In genomic region chr9:4979224-4979623, GRCh38 we compare ENCODE assay signal across 17 cellular contexts. TPM values are rescaled to one million over a fixed set of nuclear protein-coding genes. Genes with fewer than 3 reads are reported as not detected.
A peak's percentile ranks its signal among the peaks of the same experiment; 100 is the strongest.
DNase-seq lines count a peak whose midpoint lies in the region; ATAC-seq lines count a peak whose summit lies in the region.
"Had no signal": no experiment of that assay in that cellular context is flagged by ENCODE, and none has a peak within 500 bp of the region (broad histone marks: within the 10 kb centered on the region; RNA-seq: fewer than 3 reads in every experiment).

No MANE protein-coding gene starts in this region.

- peak overlapping the region; percentile 49 for H3K4me3 Mint-ChIP-seq in stimulated activated naive CD8-positive, alpha-beta T cell treated with anti-CD3 and anti-CD28 coated beads, Interleukin-15, Interleukin-2, amounts not matched to agents 100 ng/mL and 50 ng/mL, for 24 hours
- H3K4me3 Mint-ChIP-seq: natural killer cell, WTC11 had no signal

- no peak for ATAC-seq in stimulated activated naive CD8-positive, alpha-beta T cell treated with anti-CD3 and anti-CD28 coated beads, Interleukin-15, Interleukin-2, amounts not matched to agents 100 U/mL and 50 U/mL, for 24 hours
- no peak for ATAC-seq in GM21447 (IDR thresholded peaks at IDR 0.05; ENCODE audit: unreplicated experiment)
- ATAC-seq: left colon, natural killer cell, Panc1, WTC11 had no signal

- no peaks in the 10 kb centered on the region for H3K27me3 Mint-ChIP-seq in stimulated activated naive CD8-positive, alpha-beta T cell treated with anti-CD3 and anti-CD28 coated beads, Interleukin-15, Interleukin-2, amounts not matched to agents 100 ng/mL and 50 ng/mL, for 24 hours

- no peak for DNase-seq in stimulated activated naive CD8-positive, alpha-beta T cell treated with anti-CD3 and anti-CD28 coated beads, Interleukin-15, Interleukin-2, amounts not matched to agents 100 U/mL and 50 U/mL, for 24 hours
- peak; percentile 59 for DNase-seq in amniotic epithelial cell (ENCODE audit: low read depth)
- DNase-seq in left kidney (ENCODE audit: low read depth, low spot score): peak; percentile 58
- DNase-seq in mesenteric fat pad (ENCODE audit: low spot score): no peak
- DNase-seq in NCI-H2227 treated with DMSO at 0.1 percent for 48 hours (lab: John Stamatoyannopoulos, UW): no peak
- DNase-seq in H4 (ENCODE audit: low spot score): no peak
- DNase-seq: activated CD8-positive, alpha-beta memory T cell treated with anti-CD3 and anti-CD28 coated beads, Interleukin-2, amount 50 U/mL, for 48 hours; adrenal gland; AML-193; left colon; natural killer cell; NCI-H2029 treated with DMSO at 0.1 percent for 48 hours; NCI-H69 had no signal

- no peaks in the 10 kb centered on the region for H3K36me3 Mint-ChIP-seq in stimulated activated naive CD8-positive, alpha-beta T cell treated with anti-CD3 and anti-CD28 coated beads, Interleukin-15, Interleukin-2, amounts not matched to agents 100 ng/mL and 50 ng/mL, for 24 hours (ENCODE audit: low read depth)
- H3K36me3 Mint-ChIP-seq: natural killer cell, WTC11 had no signal

- H3K9me3 Mint-ChIP-seq in stimulated activated naive CD8-positive, alpha-beta T cell treated with anti-CD3 and anti-CD28 coated beads, Interleukin-15, Interleukin-2, amounts not matched to agents 100 ng/mL and 50 ng/mL, for 24 hours: no peaks in the 10 kb centered on the region
- H3K9me3 Mint-ChIP-seq: natural killer cell, WTC11 had no signal

- H3K4me1 Mint-ChIP-seq in stimulated activated naive CD8-positive, alpha-beta T cell treated with anti-CD3 and anti-CD28 coated beads, Interleukin-15, Interleukin-2, amounts not matched to agents 100 ng/mL and 50 ng/mL, for 24 hours (ENCODE audit: low read depth): peaks cover 52% of the 10 kb centered on the region

- H3K27ac Mint-ChIP-seq in stimulated activated naive CD8-positive, alpha-beta T cell treated with anti-CD3 and anti-CD28 coated beads, Interleukin-15, Interleukin-2, amounts not matched to agents 100 ng/mL and 50 ng/mL, for 24 hours: peak overlapping the region; percentile 80
- H3K27ac Mint-ChIP-seq: natural killer cell, WTC11 had no signal

RNA-seq across cellular contexts. Expression of gene JAK2, which starts 5.8 kb away (rescaled TPM):
- total RNA-seq in mesenteric fat pad: 25.1 TPM
- total RNA-seq in H4 (2014; rRNA removed; shearing (Covaris generic)): 0.41 and 1.2 TPM in 2 replicates

Comparison
In these comparisons a context has a peak if more than half of its experiments do, and no peak if none do; other contexts are left out.
1. DNase-seq: peak in amniotic epithelial cell (single experiment) and left kidney (single experiment); none in stimulated activated naive CD8-positive, alpha-beta T cell treated with anti-CD3 and anti-CD28 coated beads, Interleukin-15, Interleukin-2, amounts not matched to agents 100 U/mL and 50 U/mL, for 24 hours (single experiment), mesenteric fat pad (single experiment), NCI-H2227 treated with DMSO at 0.1 percent for 48 hours (single experiment) and H4 (single experiment).
2. RNA of gene JAK2, which starts 5.8 kb away (total RNA-seq): 25.1 TPM in mesenteric fat pad (single experiment); 0.41 to 1.2 TPM in H4; every median in the first group is over 10 times any median in the second.